In the genomic region with DNA sequence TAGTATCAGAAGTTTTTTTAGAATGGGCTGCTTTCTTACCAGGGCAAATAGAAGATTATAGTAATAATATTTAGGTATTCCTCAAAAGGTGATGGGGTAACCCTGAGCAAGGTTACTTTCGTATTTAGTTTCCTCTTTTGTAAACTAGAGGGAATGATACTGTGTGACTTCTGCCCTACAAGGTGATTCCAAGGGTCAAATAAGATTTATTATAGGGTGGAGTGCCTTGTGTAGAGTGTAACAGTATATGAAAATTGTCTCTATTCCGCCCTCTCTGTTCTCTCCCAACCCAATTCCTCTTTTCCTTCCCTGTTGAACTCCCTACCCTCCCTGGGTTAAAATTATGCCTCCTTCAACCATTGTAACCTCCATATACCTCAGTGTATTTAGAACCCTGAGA, we compare ENCODE assay signal across 35 cellular contexts.
"Had no signal": no experiment of that assay in that cellular context is flagged by ENCODE, and none has a peak within 500 bp of the region (broad histone marks: within the 10 kb centered on the region; RNA-seq: fewer than 3 reads in every experiment).

No MANE protein-coding gene starts in this region.

- H3K4me3 Mint-ChIP-seq: activated B cell treated with CpG ODN at 0.5 μM for 24 hours; activated CD8-positive, alpha-beta T cell treated with anti-CD3 and anti-CD28 coated beads for 36 hours; activated naive CD4-positive, alpha-beta T cell treated with anti-CD3 and anti-CD28 coated beads for 36 hours; activated naive CD4-positive, alpha-beta T cell treated with anti-CD3 and anti-CD28 coated beads, Interleukin-2, amount 50 U/mL, for 24 hours; activated naive CD8-positive, alpha-beta T cell treated with anti-CD3 and anti-CD28 coated beads for 36 hours; activated naive CD8-positive, alpha-beta T cell treated with anti-CD3 and anti-CD28 coated beads, Interleukin-2, amount 50 U/mL, for 24 hours; activated T-helper 1 cell treated with anti-CD3 and anti-CD28 coated beads, Interleukin-12 subunit alpha, Interleukin-12 subunit beta, Interleukin-2, Interleukin-4 antibody, amounts not matched to agents 30 ng/mL and 10 ng/mL and 1 ng/mL, durations not matched to agents 14 hours and 24 hours and 36 hours; dendritic cell treated with granulocyte-macrophage colony-stimulating factor and Interleukin-4, amounts not matched to agents 40 ng/mL and 50 ng/mL, for 4 days; effector memory CD8-positive, alpha-beta T cell; T-helper 17 cell; T-helper 2 cell treated with Interferon-gamma antibody and Interleukin-4, amounts not matched to agents 5 μg/mL and 100 μg/mL, for 36 hours had no signal

- H3K9me3 Mint-ChIP-seq: activated B cell treated with CpG ODN at 0.5 μM for 24 hours; activated CD8-positive, alpha-beta T cell treated with anti-CD3 and anti-CD28 coated beads for 36 hours; activated naive CD4-positive, alpha-beta T cell treated with anti-CD3 and anti-CD28 coated beads for 36 hours; activated naive CD4-positive, alpha-beta T cell treated with anti-CD3 and anti-CD28 coated beads, Interleukin-2, amount 50 U/mL, for 24 hours; activated naive CD8-positive, alpha-beta T cell treated with anti-CD3 and anti-CD28 coated beads for 36 hours; activated naive CD8-positive, alpha-beta T cell treated with anti-CD3 and anti-CD28 coated beads, Interleukin-2, amount 50 U/mL, for 24 hours; activated T-helper 1 cell treated with anti-CD3 and anti-CD28 coated beads, Interleukin-12 subunit alpha, Interleukin-12 subunit beta, Interleukin-2, Interleukin-4 antibody, amounts not matched to agents 30 ng/mL and 10 ng/mL and 1 ng/mL, durations not matched to agents 14 hours and 24 hours and 36 hours; activated T-helper 2 cell treated with anti-CD3 and anti-CD28 coated beads, Interferon-gamma antibody, Interleukin-2, Interleukin-4, amounts not matched to agents 10 μg/mL and 5 μg/mL and 100 μg/mL, durations not matched to agents 14 hours and 24 hours and 36 hours; dendritic cell treated with granulocyte-macrophage colony-stimulating factor and Interleukin-4, amounts not matched to agents 40 ng/mL and 50 ng/mL, for 4 days; effector memory CD8-positive, alpha-beta T cell; T-helper 2 cell treated with Interferon-gamma antibody and Interleukin-4, amounts not matched to agents 5 μg/mL and 100 μg/mL, for 36 hours had no signal

- H3K4me3 ChIP-seq: adrenal gland, body of pancreas, coronary artery, dorsolateral prefrontal cortex, esophagus muscularis mucosa, gastroesophageal sphincter had no signal

- H3K27me3 ChIP-seq: adrenal gland, body of pancreas, dorsolateral prefrontal cortex, esophagus muscularis mucosa, foreskin keratinocyte, gastroesophageal sphincter had no signal

- H3K36me3 ChIP-seq: adrenal gland, gastroesophageal sphincter had no signal

- DNase-seq: activated B cell treated with CpG ODN at 0.5 μM for 24 hours; activated CD4-positive, alpha-beta T cell treated with anti-CD3 and anti-CD28 coated beads for 48 hours; activated CD4-positive, alpha-beta T cell treated with anti-CD3 and anti-CD28 coated beads, Interleukin-2, amount 50 U/mL, for 1 hour; activated CD4-positive, alpha-beta T cell treated with anti-CD3 and anti-CD28 coated beads, Interleukin-2, amount 50 U/mL, for 48 hours; activated CD8-positive, alpha-beta memory T cell treated with anti-CD3 and anti-CD28 coated beads for 24 hours; activated CD8-positive, alpha-beta T cell treated with anti-CD3 and anti-CD28 coated beads for 36 hours; activated effector memory CD4-positive, alpha-beta T cell treated with anti-CD3 and anti-CD28 coated beads, Interleukin-2, amount 50 U/mL, for 16 hours; activated naive CD4-positive, alpha-beta T cell treated with anti-CD3 and anti-CD28 coated beads for 36 hours; activated naive CD8-positive, alpha-beta T cell treated with anti-CD3 and anti-CD28 coated beads for 36 hours; activated naive CD8-positive, alpha-beta T cell treated with anti-CD3 and anti-CD28 coated beads, Interleukin-2, amount 50 U/mL, for 24 hours; activated T-cell treated with anti-CD3 and anti-CD28 coated beads, Interleukin-2, amount 50 U/mL, for 48 hours; adrenal gland; amygdala; aorta; body of pancreas; central memory CD4-positive, alpha-beta T cell; cerebellar nuclear complex; dorsolateral prefrontal cortex; effector CD4-positive, alpha-beta T cell; effector memory CD8-positive, alpha-beta T cell; erythroblast; foreskin keratinocyte; T-helper 1 cell; T-helper 17 cell; T1000; WERI-Rb-1 had no signal

- H3K27ac ChIP-seq: adrenal gland, body of pancreas, coronary artery, dorsolateral prefrontal cortex, esophagus muscularis mucosa, foreskin keratinocyte, gastroesophageal sphincter, WERI-Rb-1 had no signal

- H3K4me1 ChIP-seq: foreskin keratinocyte had no signal

- H3K9me3 ChIP-seq: adrenal gland, body of pancreas, esophagus muscularis mucosa, gastroesophageal sphincter had no signal

- H3K27me3 Mint-ChIP-seq: activated B cell treated with CpG ODN at 0.5 μM for 24 hours; activated CD8-positive, alpha-beta T cell treated with anti-CD3 and anti-CD28 coated beads for 36 hours; activated naive CD4-positive, alpha-beta T cell treated with anti-CD3 and anti-CD28 coated beads, Interleukin-2, amount 50 U/mL, for 24 hours; activated naive CD8-positive, alpha-beta T cell treated with anti-CD3 and anti-CD28 coated beads for 36 hours; activated naive CD8-positive, alpha-beta T cell treated with anti-CD3 and anti-CD28 coated beads, Interleukin-2, amount 50 U/mL, for 24 hours; effector memory CD8-positive, alpha-beta T cell; T-helper 17 cell had no signal

- ATAC-seq: activated CD4-positive, CD25-positive, alpha-beta regulatory T cell treated with anti-CD3 and anti-CD28 coated beads, Interleukin-2, amount 50 U/mL, for 24 hours; activated CD8-positive, alpha-beta T cell treated with anti-CD3 and anti-CD28 coated beads for 36 hours; activated naive CD8-positive, alpha-beta T cell treated with anti-CD3 and anti-CD28 coated beads, Interleukin-2, amount 50 U/mL, for 24 hours; body of pancreas; effector memory CD8-positive, alpha-beta T cell; foreskin keratinocyte; gastroesophageal sphincter; T-helper 17 cell had no signal

- H3K27ac Mint-ChIP-seq: activated B cell treated with CpG ODN at 0.5 μM for 24 hours; activated CD8-positive, alpha-beta T cell treated with anti-CD3 and anti-CD28 coated beads for 36 hours; activated naive CD4-positive, alpha-beta T cell treated with anti-CD3 and anti-CD28 coated beads for 36 hours; activated naive CD4-positive, alpha-beta T cell treated with anti-CD3 and anti-CD28 coated beads, Interleukin-2, amount 50 U/mL, for 24 hours; activated naive CD8-positive, alpha-beta T cell treated with anti-CD3 and anti-CD28 coated beads for 36 hours; activated naive CD8-positive, alpha-beta T cell treated with anti-CD3 and anti-CD28 coated beads, Interleukin-2, amount 50 U/mL, for 24 hours; activated T-helper 1 cell treated with anti-CD3 and anti-CD28 coated beads, Interleukin-12 subunit alpha, Interleukin-12 subunit beta, Interleukin-2, Interleukin-4 antibody, amounts not matched to agents 30 ng/mL and 10 ng/mL and 1 ng/mL, durations not matched to agents 14 hours and 24 hours and 36 hours; activated T-helper 2 cell treated with anti-CD3 and anti-CD28 coated beads, Interferon-gamma antibody, Interleukin-2, Interleukin-4, amounts not matched to agents 10 μg/mL and 5 μg/mL and 100 μg/mL, durations not matched to agents 14 hours and 24 hours and 36 hours; dendritic cell treated with granulocyte-macrophage colony-stimulating factor and Interleukin-4, amounts not matched to agents 40 ng/mL and 50 ng/mL, for 4 days; effector memory CD8-positive, alpha-beta T cell; T-helper 17 cell; T-helper 2 cell treated with Interferon-gamma antibody and Interleukin-4, amounts not matched to agents 5 μg/mL and 100 μg/mL, for 36 hours had no signal
